In the genomic region with DNA sequence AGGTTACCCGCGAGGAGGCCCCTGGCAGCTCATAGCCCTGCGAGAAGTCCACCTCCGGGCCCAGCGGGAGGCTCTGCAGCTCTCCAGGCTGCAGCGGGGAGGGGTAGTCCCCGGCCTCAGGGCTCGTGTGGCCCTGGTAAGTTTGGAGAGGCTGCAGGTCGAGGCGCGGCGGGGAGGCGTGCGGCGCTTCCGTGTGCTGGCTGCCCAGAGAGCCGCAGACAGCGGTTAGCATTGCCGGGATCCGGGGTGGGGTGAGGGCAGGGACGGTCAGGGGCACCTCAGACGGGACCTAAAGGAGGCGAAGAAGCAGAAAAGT, we compare ENCODE assay signal across 15 cellular contexts. TPM values are rescaled to one million over a fixed set of nuclear protein-coding genes. Genes with fewer than 3 reads are reported as not detected.
"Had no signal": no experiment of that assay in that cellular context is flagged by ENCODE, and none has a peak within 500 bp of the region (broad histone marks: within the 10 kb centered on the region; RNA-seq: fewer than 3 reads in every experiment).

No MANE protein-coding gene starts in this region.

- DNase-seq: activated B cell treated with CpG ODN at 0.5 μM for 24 hours; activated CD4-positive, alpha-beta T cell treated with anti-CD3 and anti-CD28 coated beads for 48 hours; activated CD8-positive, alpha-beta memory T cell treated with anti-CD3 and anti-CD28 coated beads, Interleukin-2, amount 50 U/mL, for 48 hours; activated gamma-delta T cell; activated T-cell treated with anti-CD3 and anti-CD28 coated beads, Interleukin-2, amount 50 U/mL, for 72 hours; left cardiac atrium; lower lobe of right lung; naive B cell; stimulated activated CD4-positive, alpha-beta T cell treated with anti-CD3 and anti-CD28 coated beads, Interleukin-4, amount 100 ng/mL, for 1 hour; stimulated activated naive CD4-positive, alpha-beta T cell treated with Interleukin-2 at 50 U/mL for 16 hours; substantia nigra; T-helper 2 cell had no signal

- H3K36me3 ChIP-seq: lower lobe of right lung had no signal

- H3K27ac Mint-ChIP-seq: activated B cell treated with CpG ODN at 0.5 μM for 24 hours; activated naive CD4-positive, alpha-beta T cell treated with anti-CD3 and anti-CD28 coated beads, Interleukin-2, amount 50 U/mL, for 72 hours; activated T-cell treated with anti-CD3 and anti-CD28 coated beads, Interleukin-2, amount 50 U/mL, for 72 hours; naive B cell had no signal

- H3K36me3 Mint-ChIP-seq: naive B cell had no signal

- H3K4me3 ChIP-seq: lower lobe of right lung, upper lobe of left lung had no signal

- H3K9me3 Mint-ChIP-seq: activated B cell treated with CpG ODN at 0.5 μM for 24 hours; activated naive CD4-positive, alpha-beta T cell treated with anti-CD3 and anti-CD28 coated beads, Interleukin-2, amount 50 U/mL, for 72 hours; activated T-cell treated with anti-CD3 and anti-CD28 coated beads, Interleukin-2, amount 50 U/mL, for 72 hours; naive B cell had no signal

- H3K4me3 Mint-ChIP-seq: activated B cell treated with CpG ODN at 0.5 μM for 24 hours; activated T-cell treated with anti-CD3 and anti-CD28 coated beads, Interleukin-2, amount 50 U/mL, for 72 hours had no signal

- H3K9me3 ChIP-seq: lower lobe of right lung, upper lobe of left lung had no signal

- H3K27ac ChIP-seq: lower lobe of right lung had no signal

RNA-seq across cellular contexts. Expression of gene LRRC46, which starts 16.7 kb away (rescaled TPM):
- total RNA-seq: left cardiac atrium, mononuclear cell had no signal
